ENCODE assay signal across 15 cellular contexts in the genomic region with DNA sequence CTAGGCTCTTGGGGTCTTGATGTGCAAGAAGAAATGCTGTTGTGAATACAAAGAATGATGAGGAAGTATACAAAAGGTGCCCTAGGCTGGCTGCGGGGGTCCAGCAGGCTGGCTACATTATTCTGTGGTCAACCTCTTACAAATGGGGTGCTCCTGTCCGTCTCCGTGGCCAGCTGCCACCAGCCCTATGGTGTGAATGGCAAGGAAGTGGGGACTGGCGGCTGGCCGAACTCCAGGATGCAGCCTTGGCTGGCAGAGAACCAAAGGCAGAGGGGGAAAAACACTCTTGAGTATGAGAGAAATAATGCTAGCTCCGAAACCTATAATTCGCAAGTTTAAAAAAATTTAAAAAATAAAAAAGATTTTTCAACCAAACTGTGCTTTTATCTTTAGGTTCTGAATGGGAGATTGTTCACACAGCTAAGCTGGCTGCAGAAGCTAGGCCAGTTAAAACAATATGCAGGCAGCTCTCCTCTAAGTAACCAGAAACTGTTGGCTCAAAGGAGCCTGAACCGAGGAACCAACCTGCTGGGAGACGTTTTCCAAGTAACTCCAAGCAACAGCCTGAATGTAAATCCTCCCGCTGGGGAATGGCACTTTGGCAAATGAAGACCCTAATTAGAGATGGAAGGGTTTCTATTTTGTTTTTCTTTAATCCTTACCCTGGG. TPM values are rescaled to one million over a fixed set of nuclear protein-coding genes. Genes with fewer than 3 reads are reported as not detected.
A peak's percentile ranks its signal among the peaks of the same experiment; 100 is the strongest.
DNase-seq lines count a peak whose midpoint lies in the region; TF ChIP-seq lines count a peak whose summit lies in the region.
"Had no signal": no experiment of that assay in that cellular context is flagged by ENCODE, and none has a peak within 500 bp of the region (broad histone marks: within the 10 kb centered on the region; RNA-seq: fewer than 3 reads in every experiment).

No MANE protein-coding gene starts in this region.

- H4K12ac ChIP-seq in trophoblast cell (ENCODE audit: low read depth, low read length): no peak overlapping the region

- H2BK5ac ChIP-seq in trophoblast cell (ENCODE audit: low read depth, low read length, poor library complexity): no peak overlapping the region

- DNase-seq in NCI-H1105 treated with DMSO at 0.1 percent for 48 hours (lab: John Stamatoyannopoulos, UW) (peak; percentile 38), chondrocyte (ENCODE audit: low spot score) (no peak), midbrain (lab: John Stamatoyannopoulos, UW) (peak; percentile 73), tibial artery (no peak), HK-2 (ENCODE audit: unreplicated experiment) (no peak), trophoblast cell (no peak), DMS 273 (lab: John Stamatoyannopoulos, UW; ENCODE audit: unreplicated experiment) (no peak)
- DNase-seq: activated CD4-positive, alpha-beta T cell treated with anti-CD3 and anti-CD28 coated beads, Interleukin-2, amount 10 ng/mL, durations not matched to agents 24 days and 14 days; activated naive CD8-positive, alpha-beta T cell treated with anti-CD3 and anti-CD28 coated beads, Interleukin-2, amount 50 U/mL, for 24 hours; activated T-cell treated with anti-CD3 and anti-CD28 coated beads, Interleukin-2, amount 50 U/mL, for 24 hours; EL; mammary epithelial cell had no signal

- H3K27me3 Mint-ChIP-seq in chondrocyte (ENCODE audit: low read depth): no peaks in the 10 kb centered on the region

- H3K4me1 ChIP-seq in tibial artery (peaks cover 0 to 43% (median 21%) of the 10 kb centered on the region in 4 donors), trophoblast cell (ENCODE audit: control insufficient read depth in 1 of 2, insufficient read depth in 2 of 2, low read length in 2 of 2) (no peaks in the 10 kb centered on the region)
- H3K4me1 ChIP-seq: parathyroid adenoma, SJSA1 had no signal

- H3K9me3 Mint-ChIP-seq in chondrocyte (ENCODE audit: low read depth): no peaks in the 10 kb centered on the region
- H3K9me3 Mint-ChIP-seq: activated CD4-positive, alpha-beta T cell treated with anti-CD3 and anti-CD28 coated beads, Interleukin-2, amount 10 ng/mL, durations not matched to agents 24 days and 14 days; activated naive CD8-positive, alpha-beta T cell treated with anti-CD3 and anti-CD28 coated beads, Interleukin-2, amount 50 U/mL, for 24 hours; activated T-cell treated with anti-CD3 and anti-CD28 coated beads, Interleukin-2, amount 50 U/mL, for 24 hours had no signal

- H3K18ac ChIP-seq in trophoblast cell (ENCODE audit: low read length): no peak overlapping the region

- H3K27ac ChIP-seq in tibial artery (peak overlapping the region; percentile 35 to 63), trophoblast cell (ENCODE audit: low read depth, low read length) (no peak overlapping the region)
- H3K27ac ChIP-seq: parathyroid adenoma, SJSA1 had no signal

- H3K14ac ChIP-seq in trophoblast cell (ENCODE audit: low read length): no peak overlapping the region

- H4K91ac ChIP-seq in trophoblast cell (ENCODE audit: low read depth, low read length): no peak overlapping the region

- H3K36me3 Mint-ChIP-seq in chondrocyte (ENCODE audit: low read depth): no peaks in the 10 kb centered on the region

- H3K36me3 ChIP-seq in tibial artery (no peaks in the 10 kb centered on the region), trophoblast cell (ENCODE audit: control insufficient read depth in 1 of 2, insufficient read depth in 2 of 2, low read length in 2 of 2) (peaks cover 0 to 2% of the 10 kb centered on the region in 2 experiments)
- H3K36me3 ChIP-seq: SJSA1 had no signal

- no peak overlapping the region for H2BK120ac ChIP-seq in trophoblast cell (ENCODE audit: insufficient read depth, low read length, poor library complexity)

- no peak overlapping the region for H3K4me2 ChIP-seq in trophoblast cell (ENCODE audit: low read length)

- intact Hi-C loops in tibial artery (cut with DNase I; ENCODE audit: low total_unique reads): loop anchor here (10.0 kb wide), 1 partner anchor 47 kb away; no protein-coding TSS in a partner anchor

- H3K79me2 ChIP-seq in trophoblast cell (ENCODE audit: control insufficient read depth, insufficient read depth, low read length, poor library complexity): no peaks in the 10 kb centered on the region
- H3K79me2 ChIP-seq: parathyroid adenoma had no signal

- H2BK12ac ChIP-seq in trophoblast cell (ENCODE audit: low read length): no peak overlapping the region

- TF ChIP-seq CTCF in chondrocyte (IDR thresholded peaks at IDR 0.05) (no peak), tibial artery (IDR thresholded peaks at IDR 0.05) (no peak)

- H3K4me1 Mint-ChIP-seq in chondrocyte (ENCODE audit: low read depth): peaks cover 39% of the 10 kb centered on the region

- H3K4me3 ChIP-seq in tibial artery (no peak overlapping the region), trophoblast cell (ENCODE audit: low read depth, low read length) (no peak overlapping the region)
- H3K4me3 ChIP-seq: SJSA1 had no signal

- H3K23ac ChIP-seq in trophoblast cell (ENCODE audit: low read length): no peak overlapping the region

- no peak overlapping the region for H3K9ac ChIP-seq in trophoblast cell (ENCODE audit: low read length)
- H3K9ac ChIP-seq: parathyroid adenoma had no signal

- no peak overlapping the region for H2AK5ac ChIP-seq in trophoblast cell (ENCODE audit: low read length)

- H3K27ac Mint-ChIP-seq in chondrocyte (ENCODE audit: unreplicated experiment): peak overlapping the region; percentile 49
- H3K27ac Mint-ChIP-seq: activated CD4-positive, alpha-beta T cell treated with anti-CD3 and anti-CD28 coated beads, Interleukin-2, amount 10 ng/mL, durations not matched to agents 24 days and 14 days; activated naive CD8-positive, alpha-beta T cell treated with anti-CD3 and anti-CD28 coated beads, Interleukin-2, amount 50 U/mL, for 24 hours; activated T-cell treated with anti-CD3 and anti-CD28 coated beads, Interleukin-2, amount 50 U/mL, for 24 hours had no signal

- H3K4me3 Mint-ChIP-seq in chondrocyte (ENCODE audit: unreplicated experiment): no peak overlapping the region
- H3K4me3 Mint-ChIP-seq: activated CD4-positive, alpha-beta T cell treated with anti-CD3 and anti-CD28 coated beads, Interleukin-2, amount 10 ng/mL, durations not matched to agents 24 days and 14 days; activated naive CD8-positive, alpha-beta T cell treated with anti-CD3 and anti-CD28 coated beads, Interleukin-2, amount 50 U/mL, for 24 hours; activated T-cell treated with anti-CD3 and anti-CD28 coated beads, Interleukin-2, amount 50 U/mL, for 24 hours had no signal

- H2AFZ ChIP-seq in trophoblast cell (ENCODE audit: insufficient read depth, low read length, poor library complexity): no peak overlapping the region
- H2AFZ ChIP-seq: parathyroid adenoma had no signal

- no peaks in the 10 kb centered on the region for H3K9me3 ChIP-seq in tibial artery
- H3K9me3 ChIP-seq in trophoblast cell (ENCODE audit: insufficient read depth, low read depth, low read length): peaks cover 1% of the 10 kb centered on the region
- H3K9me3 ChIP-seq: SJSA1 had no signal

- H4K8ac ChIP-seq in trophoblast cell (ENCODE audit: low read depth, low read length): no peak overlapping the region

- H3K4ac ChIP-seq in trophoblast cell (ENCODE audit: low read depth, low read length): no peak overlapping the region

- H3K79me1 ChIP-seq in trophoblast cell (ENCODE audit: low read length): no peaks in the 10 kb centered on the region

- H3K27me3 ChIP-seq in tibial artery (no peaks in the 10 kb centered on the region), trophoblast cell (ENCODE audit: insufficient read depth, low read length) (no peaks in the 10 kb centered on the region)
- H3K27me3 ChIP-seq: SJSA1 had no signal

- WGBS in trophoblast cell (ENCODE audit: extremely low coverage, insufficient coverage, insufficient read length): no CpG with 5 or more reads among the region's 10 CpGs

RNA-seq across cellular contexts. Expression of a gene that starts 50.3 kb away (rescaled TPM):
- not detected in 3 replicates for total RNA-seq in chondrocyte
- not detected in 2 replicates for polyA plus RNA-seq in trophoblast cell (2013)
- total RNA-seq: activated CD4-positive, alpha-beta T cell treated with anti-CD3 and anti-CD28 coated beads, Interleukin-2, amount 10 ng/mL, durations not matched to agents 24 days and 14 days; HT-29; mammary epithelial cell; SJSA1 had no signal
- polyA plus RNA-seq: mammary epithelial cell had no signal

Comparison
In these comparisons a context has a peak if more than half of its experiments do, and no peak if none do; other contexts are left out.
1. DNase-seq: peak in NCI-H1105 treated with DMSO at 0.1 percent for 48 hours (single experiment) and midbrain (single experiment); none in chondrocyte (single experiment), tibial artery (0 of 2), HK-2 (single experiment), trophoblast cell (0 of 2) and DMS 273 (single experiment).